Comparison of ENCODE assay signal across 1 cellular context in genomic region chr3:197458179-197458707, GRCh38.
TF ChIP-seq lines count a peak whose summit lies in the region.

No MANE protein-coding gene starts in this region.

TF ChIP-seq in HepG2, 621 proteins besides CTCF, POLR2A, EP300 and RAD21 (continued from another document and continues in another):
- TF ChIP-seq AKNA (CRISPR knock-in tag; IDR thresholded peaks at IDR 0.05; ENCODE audit: borderline replicate concordance) (no peak), SP4 (CRISPR knock-in tag; IDR thresholded peaks at IDR 0.05) (no peak), PRDM15 (CRISPR knock-in tag; IDR thresholded peaks at IDR 0.05) (no peak), ZSCAN25 (CRISPR knock-in tag; IDR thresholded peaks at IDR 0.05) (no peak), NONO (IDR thresholded peaks at IDR 0.05) (no peak), NONO (CRISPR knock-in tag; conservative IDR thresholded peaks at IDR 0.05) (no peak), ARNTL (CRISPR knock-in tag; IDR thresholded peaks at IDR 0.05) (no peak), ZFP62 (CRISPR knock-in tag; IDR thresholded peaks at IDR 0.05) (no peak), CEBPZ (IDR thresholded peaks at IDR 0.05; ENCODE audit: low read length) (no peak), SIN3A (IDR thresholded peaks at IDR 0.05; ENCODE audit: borderline replicate concordance, low read depth, low read length) (no peak), ELF3 (CRISPR knock-in tag; IDR thresholded peaks at IDR 0.05) (no peak), PHF20 (CRISPR knock-in tag; IDR thresholded peaks at IDR 0.05) (no peak), MIER3 (CRISPR knock-in tag; IDR thresholded peaks at IDR 0.05; ENCODE audit: borderline replicate concordance) (peak; percentile 25; the same call in 1 of the 2 replicates), ZNF496 (CRISPR knock-in tag; IDR thresholded peaks at IDR 0.05; ENCODE audit: insufficient replicate concordance) (no peak), ZNF224 (CRISPR knock-in tag; IDR thresholded peaks at IDR 0.05) (no peak), POLR2G (IDR thresholded peaks at IDR 0.05; ENCODE audit: low read depth, low read length) (0 out of 2 replicates have a peak, but pooled peaks have one; percentile 18), MBD4 (IDR thresholded peaks at IDR 0.05; ENCODE audit: borderline replicate concordance, low read length) (no peak), RFX5 (IDR thresholded peaks at IDR 0.05; ENCODE audit: low read depth, low read length) (no peak), JDP2 (CRISPR knock-in tag; IDR thresholded peaks at IDR 0.05; ENCODE audit: borderline replicate concordance) (no peak), ZNF660 (CRISPR knock-in tag; IDR thresholded peaks at IDR 0.05; ENCODE audit: borderline replicate concordance, low read depth) (no peak), ZBTB20 (CRISPR knock-in tag; IDR thresholded peaks at IDR 0.05; ENCODE audit: borderline replicate concordance, low read depth) (no peak), ATF1 (CRISPR knock-in tag; IDR thresholded peaks at IDR 0.05) (no peak), SRY (CRISPR knock-in tag; IDR thresholded peaks at IDR 0.05) (no peak), NCOR1 (IDR thresholded peaks at IDR 0.05; ENCODE audit: borderline replicate concordance, low read length) (peak; percentile 31; the same call in 1 of the 2 replicates), ZNF75D (CRISPR knock-in tag; IDR thresholded peaks at IDR 0.05; ENCODE audit: borderline replicate concordance) (no peak), GLI4 (CRISPR knock-in tag; IDR thresholded peaks at IDR 0.05; ENCODE audit: borderline replicate concordance) (no peak), ZNF24 (IDR thresholded peaks at IDR 0.05) (no peak), KMT2A (CRISPR knock-in tag; IDR thresholded peaks at IDR 0.05) (no peak)
- TF ChIP-seq, protein P1, sequence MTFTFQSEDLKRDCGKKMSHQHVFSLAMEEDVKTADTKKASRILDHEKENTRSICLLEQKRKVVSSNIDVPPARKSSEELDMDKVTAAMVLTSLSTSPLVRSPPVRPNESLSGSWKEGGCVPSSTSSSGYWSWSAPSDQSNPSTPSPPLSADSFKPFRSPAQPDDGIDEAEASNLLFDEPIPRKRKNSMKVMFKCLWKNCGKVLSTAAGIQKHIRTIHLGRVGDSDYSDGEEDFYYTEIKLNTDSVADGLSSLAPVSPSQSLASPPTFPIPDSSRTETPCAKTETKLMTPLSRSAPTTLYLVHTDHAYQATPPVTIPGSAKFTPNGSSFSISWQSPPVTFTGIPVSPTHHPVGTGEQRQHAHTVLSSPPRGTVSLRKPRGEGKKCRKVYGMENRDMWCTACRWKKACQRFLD (CRISPR knock-in tag; IDR thresholded peaks at IDR 0.05; ENCODE audit: borderline replicate concordance), result no peak
- TF ChIP-seq, protein P2, sequence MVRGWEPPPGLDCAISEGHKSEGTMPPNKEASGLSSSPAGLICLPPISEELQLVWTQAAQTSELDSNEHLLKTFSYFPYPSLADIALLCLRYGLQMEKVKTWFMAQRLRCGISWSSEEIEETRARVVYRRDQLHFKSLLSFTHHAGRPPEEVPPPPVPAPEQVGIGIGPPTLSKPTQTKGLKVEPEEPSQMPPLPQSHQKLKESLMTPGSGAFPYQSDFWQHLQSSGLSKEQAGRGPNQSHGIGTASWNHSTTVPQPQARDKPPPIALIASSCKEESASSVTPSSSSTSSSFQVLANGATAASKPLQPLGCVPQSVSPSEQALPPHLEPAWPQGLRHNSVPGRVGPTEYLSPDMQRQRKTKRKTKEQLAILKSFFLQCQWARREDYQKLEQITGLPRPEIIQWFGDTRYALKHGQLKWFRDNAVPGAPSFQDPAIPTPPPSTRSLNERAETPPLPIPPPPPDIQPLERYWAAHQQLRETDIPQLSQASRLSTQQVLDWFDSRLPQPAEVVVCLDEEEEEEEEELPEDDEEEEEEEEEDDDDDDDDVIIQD (CRISPR knock-in tag; IDR thresholded peaks at IDR 0.05; ENCODE audit: low read depth), result peak; percentile 56; the same call in 1 of the 2 replicates
- TF ChIP-seq, protein P3, sequence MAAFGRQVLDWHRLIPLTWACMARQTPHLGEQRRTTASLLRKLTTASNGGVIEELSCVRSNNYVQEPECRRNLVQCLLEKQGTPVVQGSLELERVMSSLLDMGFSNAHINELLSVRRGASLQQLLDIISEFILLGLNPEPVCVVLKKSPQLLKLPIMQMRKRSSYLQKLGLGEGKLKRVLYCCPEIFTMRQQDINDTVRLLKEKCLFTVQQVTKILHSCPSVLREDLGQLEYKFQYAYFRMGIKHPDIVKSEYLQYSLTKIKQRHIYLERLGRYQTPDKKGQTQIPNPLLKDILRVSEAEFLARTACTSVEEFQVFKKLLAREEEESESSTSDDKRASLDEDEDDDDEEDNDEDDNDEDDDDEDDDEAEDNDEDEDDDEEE (CRISPR knock-in tag; IDR thresholded peaks at IDR 0.05), result no peak
- TF ChIP-seq, protein P4, sequence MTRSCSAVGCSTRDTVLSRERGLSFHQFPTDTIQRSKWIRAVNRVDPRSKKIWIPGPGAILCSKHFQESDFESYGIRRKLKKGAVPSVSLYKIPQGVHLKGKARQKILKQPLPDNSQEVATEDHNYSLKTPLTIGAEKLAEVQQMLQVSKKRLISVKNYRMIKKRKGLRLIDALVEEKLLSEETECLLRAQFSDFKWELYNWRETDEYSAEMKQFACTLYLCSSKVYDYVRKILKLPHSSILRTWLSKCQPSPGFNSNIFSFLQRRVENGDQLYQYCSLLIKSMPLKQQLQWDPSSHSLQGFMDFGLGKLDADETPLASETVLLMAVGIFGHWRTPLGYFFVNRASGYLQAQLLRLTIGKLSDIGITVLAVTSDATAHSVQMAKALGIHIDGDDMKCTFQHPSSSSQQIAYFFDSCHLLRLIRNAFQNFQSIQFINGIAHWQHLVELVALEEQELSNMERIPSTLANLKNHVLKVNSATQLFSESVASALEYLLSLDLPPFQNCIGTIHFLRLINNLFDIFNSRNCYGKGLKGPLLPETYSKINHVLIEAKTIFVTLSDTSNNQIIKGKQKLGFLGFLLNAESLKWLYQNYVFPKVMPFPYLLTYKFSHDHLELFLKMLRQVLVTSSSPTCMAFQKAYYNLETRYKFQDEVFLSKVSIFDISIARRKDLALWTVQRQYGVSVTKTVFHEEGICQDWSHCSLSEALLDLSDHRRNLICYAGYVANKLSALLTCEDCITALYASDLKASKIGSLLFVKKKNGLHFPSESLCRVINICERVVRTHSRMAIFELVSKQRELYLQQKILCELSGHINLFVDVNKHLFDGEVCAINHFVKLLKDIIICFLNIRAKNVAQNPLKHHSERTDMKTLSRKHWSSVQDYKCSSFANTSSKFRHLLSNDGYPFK (CRISPR knock-in tag; IDR thresholded peaks at IDR 0.05; ENCODE audit: borderline replicate concordance), result 0 out of 2 replicates have a peak, but pooled peaks have one; percentile 12
- TF ChIP-seq, protein P5, sequence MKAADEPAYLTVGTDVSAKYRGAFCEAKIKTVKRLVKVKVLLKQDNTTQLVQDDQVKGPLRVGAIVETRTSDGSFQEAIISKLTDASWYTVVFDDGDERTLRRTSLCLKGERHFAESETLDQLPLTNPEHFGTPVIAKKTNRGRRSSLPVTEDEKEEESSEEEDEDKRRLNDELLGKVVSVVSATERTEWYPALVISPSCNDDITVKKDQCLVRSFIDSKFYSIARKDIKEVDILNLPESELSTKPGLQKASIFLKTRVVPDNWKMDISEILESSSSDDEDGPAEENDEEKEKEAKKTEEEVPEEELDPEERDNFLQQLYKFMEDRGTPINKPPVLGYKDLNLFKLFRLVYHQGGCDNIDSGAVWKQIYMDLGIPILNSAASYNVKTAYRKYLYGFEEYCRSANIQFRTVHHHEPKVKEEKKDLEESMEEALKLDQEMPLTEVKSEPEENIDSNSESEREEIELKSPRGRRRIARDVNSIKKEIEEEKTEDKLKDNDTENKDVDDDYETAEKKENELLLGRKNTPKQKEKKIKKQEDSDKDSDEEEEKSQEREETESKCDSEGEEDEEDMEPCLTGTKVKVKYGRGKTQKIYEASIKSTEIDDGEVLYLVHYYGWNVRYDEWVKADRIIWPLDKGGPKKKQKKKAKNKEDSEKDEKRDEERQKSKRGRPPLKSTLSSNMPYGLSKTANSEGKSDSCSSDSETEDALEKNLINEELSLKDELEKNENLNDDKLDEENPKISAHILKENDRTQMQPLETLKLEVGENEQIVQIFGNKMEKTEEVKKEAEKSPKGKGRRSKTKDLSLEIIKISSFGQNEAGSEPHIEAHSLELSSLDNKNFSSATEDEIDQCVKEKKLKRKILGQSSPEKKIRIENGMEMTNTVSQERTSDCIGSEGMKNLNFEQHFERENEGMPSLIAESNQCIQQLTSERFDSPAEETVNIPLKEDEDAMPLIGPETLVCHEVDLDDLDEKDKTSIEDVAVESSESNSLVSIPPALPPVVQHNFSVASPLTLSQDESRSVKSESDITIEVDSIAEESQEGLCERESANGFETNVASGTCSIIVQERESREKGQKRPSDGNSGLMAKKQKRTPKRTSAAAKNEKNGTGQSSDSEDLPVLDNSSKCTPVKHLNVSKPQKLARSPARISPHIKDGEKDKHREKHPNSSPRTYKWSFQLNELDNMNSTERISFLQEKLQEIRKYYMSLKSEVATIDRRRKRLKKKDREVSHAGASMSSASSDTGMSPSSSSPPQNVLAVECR (CRISPR knock-in tag; IDR thresholded peaks at IDR 0.05; ENCODE audit: borderline replicate concordance), result peak; percentile 53; the same call in 1 of the 2 replicates
